Comparison of ENCODE assay signal across 15 cellular contexts in the genomic region with DNA sequence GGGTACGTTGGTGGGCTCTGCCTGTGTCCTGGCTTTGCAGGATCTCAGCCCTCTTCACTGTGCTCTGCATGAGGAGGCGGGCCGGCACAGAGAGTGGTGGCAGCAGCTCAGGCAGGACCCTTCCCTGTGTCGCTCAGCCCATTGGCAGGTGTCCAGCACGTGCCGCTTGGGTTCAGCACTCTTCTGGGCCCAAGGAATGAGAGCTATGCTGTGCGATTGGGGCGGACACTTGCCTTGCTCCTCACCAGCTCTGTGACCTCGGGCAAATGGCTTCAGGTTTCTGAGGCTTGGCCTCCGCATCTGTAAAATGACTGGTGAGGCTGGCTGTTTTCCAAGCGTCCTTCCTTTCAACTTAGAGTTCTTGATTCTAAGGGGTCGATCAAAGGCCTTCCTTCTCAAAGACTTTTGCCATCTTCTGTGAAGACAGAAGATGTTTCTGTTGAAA. TPM values are rescaled to one million over a fixed set of nuclear protein-coding genes. Genes with fewer than 3 reads are reported as not detected.
DNase-seq lines count a peak whose midpoint lies in the region; ATAC-seq and TF ChIP-seq lines count a peak whose summit lies in the region.
"Had no signal": no experiment of that assay in that cellular context is flagged by ENCODE, and none has a peak within 500 bp of the region (broad histone marks: within the 10 kb centered on the region; RNA-seq: fewer than 3 reads in every experiment).

No MANE protein-coding gene starts in this region.

- H3K27ac ChIP-seq in AG04450 (ENCODE audit: low read depth, low read length) (peak overlapping the region; percentile 89), SK-N-SH (ENCODE audit: low read depth in 2 of 2, low read length in 1 of 2) (peak overlapping the region; percentile 45 to 76)
- no peak overlapping the region for H3K27ac ChIP-seq in CD8-positive, alpha-beta T cell (ENCODE audit: low read depth, low read length)
- H3K27ac ChIP-seq: HL-60 had no signal

- no peak overlapping the region for H3K4me3 Mint-ChIP-seq in CD8-positive, alpha-beta T cell
- H3K4me3 Mint-ChIP-seq: central memory CD8-positive, alpha-beta T cell; naive thymus-derived CD4-positive, alpha-beta T cell had no signal

- POLR2A ChIA-PET in AG04450 (lab: Yijun Ruan, JAX) (interaction anchor here (0.6 to 1.5 kb wide), 4 partner anchors 34 to 304 kb away, joined by 3 to 9 read pairs (median 4); no protein-coding TSS in a partner anchor), SK-N-SH (lab: Yijun Ruan, JAX) (no interaction called here)
- POLR2A ChIA-PET in CD8-positive, alpha-beta T cell (lab: Charles Lee), result no interaction called here

- H4K20me1 ChIP-seq in SK-N-SH (ENCODE audit: insufficient read depth), result 0 out of 2 replicates have a peak, but pooled peaks cover 4% of the 10 kb centered on the region

- H3K79me2 ChIP-seq in SK-N-SH (ENCODE audit: insufficient read depth), result peaks cover 78% of the 10 kb centered on the region

- H3K27ac Mint-ChIP-seq in CD8-positive, alpha-beta T cell, result no peak overlapping the region
- H3K27ac Mint-ChIP-seq: activated naive CD4-positive, alpha-beta T cell treated with anti-CD3 and anti-CD28 coated beads, Interleukin-2, amount 50 U/mL, for 72 hours; naive thymus-derived CD4-positive, alpha-beta T cell had no signal

- H3K36me3 ChIP-seq in SK-N-SH (replicated peaks in 1 of 2; ENCODE audit: control insufficient read depth in 1 of 2, insufficient read depth in 2 of 2, low read length in 1 of 2), result no peaks in the 10 kb centered on the region
- H3K36me3 ChIP-seq in CD8-positive, alpha-beta T cell (ENCODE audit: insufficient read depth, low read length), result no peaks in the 10 kb centered on the region

- peaks cover 17% of the 10 kb centered on the region for H3F3A ChIP-seq in SK-N-SH (replicated peaks; ENCODE audit: insufficient read depth)

- H3K27me3 ChIP-seq in AG04450 (ENCODE audit: control insufficient read depth, insufficient read depth, low read length), result no peaks in the 10 kb centered on the region
- no peaks in the 10 kb centered on the region for H3K27me3 ChIP-seq in SK-N-SH (ENCODE audit: insufficient read depth)
- H3K27me3 ChIP-seq in CD8-positive, alpha-beta T cell (ENCODE audit: insufficient read depth, low read length), result no peaks in the 10 kb centered on the region

- TF ChIP-seq RAD21 in SK-N-SH (IDR thresholded peaks at IDR 0.05; ENCODE audit: low read length), result no peak

- no peaks in the 10 kb centered on the region for H3K36me3 Mint-ChIP-seq in CD8-positive, alpha-beta T cell
- H3K36me3 Mint-ChIP-seq: activated naive CD4-positive, alpha-beta T cell treated with anti-CD3 and anti-CD28 coated beads, Interleukin-2, amount 50 U/mL, for 72 hours; naive thymus-derived CD4-positive, alpha-beta T cell had no signal

- no peaks in the 10 kb centered on the region for H3K4me1 Mint-ChIP-seq in CD8-positive, alpha-beta T cell (ENCODE audit: low read depth)
- H3K4me1 Mint-ChIP-seq: central memory CD8-positive, alpha-beta T cell had no signal

- TF ChIP-seq CTCF in AG04450 (IDR thresholded peaks at IDR 0.05; ENCODE audit: low read depth, low read length) (no peak), SK-N-SH (IDR thresholded peaks at IDR 0.05) (no peak)
- no peak for TF ChIP-seq CTCF in CD8-positive, alpha-beta T cell (IDR thresholded peaks at IDR 0.05)

- H3K27me3 Mint-ChIP-seq in CD8-positive, alpha-beta T cell (ENCODE audit: low read depth), result no peaks in the 10 kb centered on the region
- H3K27me3 Mint-ChIP-seq: central memory CD8-positive, alpha-beta T cell; naive thymus-derived CD4-positive, alpha-beta T cell had no signal

- no peaks in the 10 kb centered on the region for H3K9me3 Mint-ChIP-seq in CD8-positive, alpha-beta T cell
- H3K9me3 Mint-ChIP-seq: activated naive CD4-positive, alpha-beta T cell treated with anti-CD3 and anti-CD28 coated beads, Interleukin-2, amount 50 U/mL, for 72 hours; central memory CD8-positive, alpha-beta T cell; naive thymus-derived CD4-positive, alpha-beta T cell had no signal

- DNase-seq in AG04450 (ENCODE audit: low read depth, low spot score), result no peak
- no peak for DNase-seq in SK-N-SH
- peak; percentile 41 for DNase-seq in cardiac septum (ENCODE audit: low spot score)
- peak; percentile 84 for DNase-seq in posterior vena cava (ENCODE audit: low spot score)
- DNase-seq in activated effector memory CD4-positive, alpha-beta T cell treated with anti-CD3 and anti-CD28 coated beads, Interleukin-2, amount 50 U/mL, for 16 hours, result no peak
- no peak for DNase-seq in stimulated activated naive CD4-positive, alpha-beta T cell treated with Interleukin-2 at 50 U/mL for 16 hours (lab: John Stamatoyannopoulos, UW)
- DNase-seq in CD8-positive, alpha-beta T cell, result no peak
- DNase-seq in SW480 (ENCODE audit: low spot score), result no peak
- DNase-seq: activated CD4-positive, CD25-positive, alpha-beta regulatory T cell treated with anti-CD3 and anti-CD28 coated beads, Interleukin-2, amount 50 U/mL, for 72 hours; naive thymus-derived CD4-positive, alpha-beta T cell; NCI-H1436 treated with DMSO at 0.1 percent for 48 hours; stimulated activated CD4-positive, alpha-beta T cell treated with anti-CD3 and anti-CD28 coated beads, Interleukin-4, amount 100 ng/mL, for 1 hour had no signal

- peaks cover 31 to 43% of the 10 kb centered on the region in 2 experiments; a peak in 3 of 4 replicates for H3K4me1 ChIP-seq in SK-N-SH (ENCODE audit: control insufficient read depth in 1 of 2, insufficient read depth in 2 of 2, low read depth in 1 of 2, low read length in 1 of 2)
- H3K4me1 ChIP-seq in CD8-positive, alpha-beta T cell (ENCODE audit: insufficient read depth, low read length), result no peaks in the 10 kb centered on the region

- H3K4me3 ChIP-seq in AG04450 (ENCODE audit: low read depth, low read length) (0 out of 2 replicates have a peak overlapping the region, but pooled peaks have one; percentile 7), SK-N-SH (ENCODE audit: low read depth in 2 of 2, low read length in 1 of 2) (no peak overlapping the region)
- no peak overlapping the region for H3K4me3 ChIP-seq in CD8-positive, alpha-beta T cell (ENCODE audit: low read depth, low read length)

- peak overlapping the region; percentile 53 for H3K4me2 ChIP-seq in SK-N-SH

- CTCF ChIA-PET in AG04450 (lab: Charles Lee), result interaction anchor here (1.2 kb wide), 1 partner anchor 10 kb away, joined by 3 read pairs; no protein-coding TSS in a partner anchor
- CTCF ChIA-PET in SK-N-SH (lab: Yijun Ruan, JAX), result interaction anchor here (1.5 kb wide), 2 partner anchors 76 to 309 kb away, joined by 5 read pairs; no protein-coding TSS in a partner anchor
- CTCF ChIA-PET in CD8-positive, alpha-beta T cell (lab: Charles Lee), result no interaction called here

- intact Hi-C loops in cardiac septum (cut with DNase I) (no loop called here), posterior vena cava (cut with DNase I) (loop anchor here in 1 of 2 donors (10.0 kb wide), 1 partner anchor 614 kb away; no protein-coding TSS in a partner anchor)
- intact Hi-C loops in CD8-positive, alpha-beta T cell (cut with DNase I, micrococcal nuclease), result no loop called here

- ATAC-seq in CD8-positive, alpha-beta T cell, result no peak
- ATAC-seq: activated naive CD4-positive, alpha-beta T cell treated with anti-CD3 and anti-CD28 coated beads, Interleukin-2, amount 50 U/mL, for 72 hours; naive thymus-derived CD4-positive, alpha-beta T cell had no signal

- no peak overlapping the region for H3K9ac ChIP-seq in SK-N-SH

- H3K9me2 ChIP-seq in SK-N-SH, result no peaks in the 10 kb centered on the region

- H3K9me3 ChIP-seq in AG04450 (ENCODE audit: control insufficient read depth, insufficient read depth, low read length), result no peaks in the 10 kb centered on the region; the same call in 1 of the 2 replicates
- H3K9me3 ChIP-seq in SK-N-SH, result no peaks in the 10 kb centered on the region
- no peaks in the 10 kb centered on the region for H3K9me3 ChIP-seq in CD8-positive, alpha-beta T cell (ENCODE audit: low read length)

- TF ChIP-seq EP300 in SK-N-SH (IDR thresholded peaks at IDR 0.05; ENCODE audit: borderline replicate concordance in 1 of 2, low read depth in 1 of 2, low read length in 1 of 2), result no peak

- no peak overlapping the region for H2AFZ ChIP-seq in SK-N-SH (ENCODE audit: low read depth)

- WGBS in SK-N-SH (ENCODE audit: low lambda C conversion rate), result 21% methylated on average over 7 of the region's 12 CpGs

TF ChIP-seq in SK-N-SH, 30 proteins besides CTCF, POLR2A, EP300 and RAD21:
- peak; percentile 50; the same call in 1 of the 2 replicates for TF ChIP-seq RXRA (IDR thresholded peaks at IDR 0.05; ENCODE audit: borderline replicate concordance, low read depth)
- peak; percentile 36; the same call in 1 of the 2 replicates for TF ChIP-seq NFIC (IDR thresholded peaks at IDR 0.05; ENCODE audit: borderline replicate concordance)
- no peak for TF ChIP-seq MEF2A (IDR thresholded peaks at IDR 0.05; ENCODE audit: borderline replicate concordance, low read depth)
TF ChIP-seq in SK-N-SH: peak in this region for 2.

RNA-seq across cellular contexts. Expression of gene GLI2, which starts 35.5 kb away (rescaled TPM):
- polyA plus RNA-seq in AG04450 (2011; rRNA removed) (5.2 and 8.4 TPM in 2 replicates), SK-N-SH (2012; rRNA removed) (2.0 and 3.4 TPM in 2 replicates)
- 7.8 and 11.5 TPM in 2 replicates for polyA minus RNA-seq in AG04450 (2011; rRNA and poly(A)+ RNA removed)
- polyA plus RNA-seq in SK-N-SH (2012; cell fraction: cytosol; rRNA removed), result 1.4 and 2.5 TPM in 2 replicates
- 11.3 and 12.5 TPM in 2 replicates for polyA plus RNA-seq in SK-N-SH (2012; cell fraction: nucleus; rRNA removed)
- total RNA-seq in cardiac septum (1.8 TPM), posterior vena cava (10 to 100 TPM; 13.0 to 21.1 TPM)
- total RNA-seq in CD8-positive, alpha-beta T cell, result not detected
- total RNA-seq: activated naive CD4-positive, alpha-beta T cell treated with anti-CD3 and anti-CD28 coated beads, Interleukin-2, amount 50 U/mL, for 72 hours had no signal
- polyA plus RNA-seq: naive thymus-derived CD4-positive, alpha-beta T cell had no signal

Comparison
In these comparisons a context has a peak if more than half of its experiments do, and no peak if none do; other contexts are left out.
1. DNase-seq: peak in cardiac septum (single experiment) and posterior vena cava (single experiment); none in AG04450 (single experiment), SK-N-SH (single experiment), activated effector memory CD4-positive, alpha-beta T cell treated with anti-CD3 and anti-CD28 coated beads, Interleukin-2, amount 50 U/mL, for 16 hours (single experiment), stimulated activated naive CD4-positive, alpha-beta T cell treated with Interleukin-2 at 50 U/mL for 16 hours (single experiment), CD8-positive, alpha-beta T cell (0 of 7) and SW480 (single experiment).